Comparison of ENCODE assay signal across 1 cellular context in genomic region chr9:116694892-116695291, GRCh38.
TF ChIP-seq lines count a peak whose summit lies in the region.

No MANE protein-coding gene starts in this region.

TF ChIP-seq in GM12878, 131 proteins besides CTCF, POLR2A, EP300 and RAD21 (continued from another document):
- TF ChIP-seq ZNF687 (IDR thresholded peaks at IDR 0.05) (no peak), NR2C1 (IDR thresholded peaks at IDR 0.05) (no peak), ZNF592 (IDR thresholded peaks at IDR 0.05) (no peak), FOXM1 (IDR thresholded peaks at IDR 0.05; ENCODE audit: low read depth, low read length) (no peak), BMI1 (IDR thresholded peaks at IDR 0.05; ENCODE audit: borderline replicate concordance) (no peak), STAT1 (conservative IDR thresholded peaks at IDR 0.05) (no peak), ATF7 (IDR thresholded peaks at IDR 0.05; ENCODE audit: low read depth) (no peak), SMC3 (IDR thresholded peaks at IDR 0.05; ENCODE audit: borderline replicate concordance, low read length) (no peak), SIN3A (IDR thresholded peaks at IDR 0.05; ENCODE audit: low read depth, low read length) (no peak), TBL1XR1 (IDR thresholded peaks at IDR 0.05; ENCODE audit: low read depth, low read length) (no peak), RCOR1 (conservative IDR thresholded peaks at IDR 0.05; ENCODE audit: low read depth, low read length) (no peak), IRF5 (IDR thresholded peaks at IDR 0.05; ENCODE audit: borderline replicate concordance) (no peak), STAT3 (IDR thresholded peaks at IDR 0.05; ENCODE audit: low read depth, low read length) (no peak), IRF4 (IDR thresholded peaks at IDR 0.05; ENCODE audit: low read depth, low read length) (no peak), ZNF217 (IDR thresholded peaks at IDR 0.05) (no peak)
